Comparison of ENCODE assay signal across 9 cellular contexts in genomic region chrX:149487292-149487691, GRCh38. TPM values are rescaled to one million over a fixed set of nuclear protein-coding genes. Genes with fewer than 3 reads are reported as not detected.
DNase-seq lines count a peak whose midpoint lies in the region; ATAC-seq and TF ChIP-seq lines count a peak whose summit lies in the region.
"Had no signal": no experiment of that assay in that cellular context is flagged by ENCODE, and none has a peak within 500 bp of the region (broad histone marks: within the 10 kb centered on the region; RNA-seq: fewer than 3 reads in every experiment).

No MANE protein-coding gene starts in this region.

- in situ Hi-C loops in Caki2 (cut with HindIII; ENCODE audit: low pct_unique_long_range_greater_than_20kb, low sequenced_read_pairs): no loop called here
- in situ Hi-C loops in SK-MEL-5 (cut with HindIII; ENCODE audit: low pct_unique_long_range_greater_than_20kb, low sequenced_read_pairs): no loop called here
- in situ Hi-C loops in HAP-1 (cut with MboI; ENCODE audit: low sequenced_read_pairs): no loop called here

- H3K27me3 ChIP-seq in foreskin keratinocyte (no peaks in the 10 kb centered on the region), HAP-1 (ENCODE audit: low read depth) (no peaks in the 10 kb centered on the region)

- peak; percentile 59 for TF ChIP-seq CTCF in foreskin keratinocyte (conservative IDR thresholded peaks at IDR 0.05)

- peak overlapping the region; percentile 7 for H3K27ac ChIP-seq in foreskin keratinocyte
- H3K27ac ChIP-seq: SK-N-MC had no signal

- no peak overlapping the region for H3K4me3 ChIP-seq in HAP-1
- H3K4me3 ChIP-seq: SK-N-MC had no signal

- no peaks in the 10 kb centered on the region for H3K9me3 ChIP-seq in HAP-1

- ATAC-seq in GM19463 (IDR thresholded peaks at IDR 0.05; ENCODE audit: unreplicated experiment) (peak; percentile 52), foreskin keratinocyte (peak; percentile 94), GM21381 (IDR thresholded peaks at IDR 0.05; ENCODE audit: unreplicated experiment) (no peak), HG02973 (IDR thresholded peaks at IDR 0.05; ENCODE audit: unreplicated experiment) (no peak)

- peak; percentile 8 for DNase-seq in Caki2 (ENCODE audit: low read depth)
- peak; percentile 27 for DNase-seq in SK-MEL-5 (ENCODE audit: low read depth, low spot score)
- DNase-seq in foreskin keratinocyte: peak in 1 of 2 donors; percentile 60
- DNase-seq in HAP-1 (ENCODE audit: low spot score in 2 of 2): no peak
- no peak for DNase-seq in stimulated activated CD4-positive, alpha-beta T cell treated with anti-CD3 and anti-CD28 coated beads, Interleukin-4, amount 100 ng/mL, for 4 hours

- H3K4me1 ChIP-seq in foreskin keratinocyte (no peaks in the 10 kb centered on the region), HAP-1 (no peaks in the 10 kb centered on the region)

- H3K36me3 ChIP-seq in HAP-1 (replicated peaks): peaks cover 67% of the 10 kb centered on the region

RNA-seq across cellular contexts. Expression of gene IDS, which starts 17.8 kb away (rescaled TPM):
- 14.8 and 34.3 TPM in 2 replicates for total RNA-seq in Caki2 (2014; rRNA removed; shearing (Covaris generic); ENCODE audit: low replicate concordance)
- 31.6 and 36.8 TPM in 2 replicates for total RNA-seq in SK-MEL-5 (2014; rRNA removed; shearing (Covaris generic))
- polyA plus RNA-seq in SK-MEL-5 (2015; cell fraction: cytosol; rRNA removed): 50.3 and 60.6 TPM in 2 replicates
- polyA plus RNA-seq in SK-MEL-5 (2015; cell fraction: nucleus; rRNA removed): 79.7 and 86.3 TPM in 2 replicates
- total RNA-seq in foreskin keratinocyte: 44.3 and 50.9 TPM in 2 replicates
- polyA plus RNA-seq in foreskin keratinocyte: 18.5 and 19.1 TPM in 2 replicates

RNA-seq across cellular contexts. Expression of gene EOLA1, which starts 53.5 kb away (rescaled TPM):
- 23.5 and 30.3 TPM in 2 replicates for total RNA-seq in Caki2 (2014; rRNA removed; shearing (Covaris generic); ENCODE audit: low replicate concordance)
- 19.4 and 20.9 TPM in 2 replicates for total RNA-seq in SK-MEL-5 (2014; rRNA removed; shearing (Covaris generic))
- polyA plus RNA-seq in SK-MEL-5 (2015; cell fraction: cytosol; rRNA removed): 14.4 and 16.8 TPM in 2 replicates
- 12.5 and 27.7 TPM in 2 replicates for polyA plus RNA-seq in SK-MEL-5 (2015; cell fraction: nucleus; rRNA removed)
- total RNA-seq in foreskin keratinocyte: 10.5 and 11.4 TPM in 2 replicates
- polyA plus RNA-seq in foreskin keratinocyte: 11.5 and 12.6 TPM in 2 replicates

Comparison
In these comparisons a context has a peak if more than half of its experiments do, and no peak if none do; other contexts are left out.
1. DNase-seq: peak in Caki2 (single experiment) and SK-MEL-5 (single experiment); none in HAP-1 (0 of 2) and stimulated activated CD4-positive, alpha-beta T cell treated with anti-CD3 and anti-CD28 coated beads, Interleukin-4, amount 100 ng/mL, for 4 hours (0 of 2).
2. ATAC-seq: peak in GM19463 (single experiment) and foreskin keratinocyte (single experiment); none in GM21381 (single experiment) and HG02973 (single experiment).